8 cellular contexts compared by ENCODE assay signal in genomic region chr3:52245322-52246263, GRCh38. TPM values are rescaled to one million over a fixed set of nuclear protein-coding genes. Genes with fewer than 3 reads are reported as not detected.
DNase-seq lines count a peak whose midpoint lies in the region; ATAC-seq and TF ChIP-seq lines count a peak whose summit lies in the region.

A gene with protein sequence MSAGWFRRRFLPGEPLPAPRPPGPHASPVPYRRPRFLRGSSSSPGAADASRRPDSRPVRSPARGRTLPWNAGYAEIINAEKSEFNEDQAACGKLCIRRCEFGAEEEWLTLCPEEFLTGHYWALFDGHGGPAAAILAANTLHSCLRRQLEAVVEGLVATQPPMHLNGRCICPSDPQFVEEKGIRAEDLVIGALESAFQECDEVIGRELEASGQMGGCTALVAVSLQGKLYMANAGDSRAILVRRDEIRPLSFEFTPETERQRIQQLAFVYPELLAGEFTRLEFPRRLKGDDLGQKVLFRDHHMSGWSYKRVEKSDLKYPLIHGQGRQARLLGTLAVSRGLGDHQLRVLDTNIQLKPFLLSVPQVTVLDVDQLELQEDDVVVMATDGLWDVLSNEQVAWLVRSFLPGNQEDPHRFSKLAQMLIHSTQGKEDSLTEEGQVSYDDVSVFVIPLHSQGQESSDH (plus strand): TSS chr3:52245759. CDS start chr3:52245825, 66 bp downstream.

- peaks cover 60 to 70% of the 10 kb centered on the region in 2 donors for H3K4me1 Mint-ChIP-seq in natural killer cell treated with Interleukin-12 subunit alpha and Interleukin-12 subunit beta and Interleukin-15 and Interleukin-18, amount 100 ng/mL, for 72 hours (ENCODE audit: low read depth in 2 of 2)

- peak within 1 kb of the TSS; percentile 90 to 92 for H3K27ac Mint-ChIP-seq in natural killer cell treated with Interleukin-12 subunit alpha and Interleukin-12 subunit beta and Interleukin-15 and Interleukin-18, amount 100 ng/mL, for 72 hours

- no peaks in the 10 kb centered on the region for H3K36me3 Mint-ChIP-seq in natural killer cell treated with Interleukin-12 subunit alpha and Interleukin-12 subunit beta and Interleukin-15 and Interleukin-18, amount 100 ng/mL, for 72 hours

- peak; percentile 74 to 81 for ATAC-seq in natural killer cell treated with Interleukin-12 subunit alpha and Interleukin-12 subunit beta and Interleukin-15 and Interleukin-18, amount 100 ng/mL, for 72 hours
- ATAC-seq in HG03280 (IDR thresholded peaks at IDR 0.05; ENCODE audit: unreplicated experiment) = no peak

- no peaks in the 10 kb centered on the region for H3K9me3 ChIP-seq in uterus

- no peaks in the 10 kb centered on the region for H3K36me3 ChIP-seq in uterus

- H3K4me1 ChIP-seq in uterus = no peaks in the 10 kb centered on the region

- H3K27me3 ChIP-seq in uterus = no peaks in the 10 kb centered on the region

- H3K4me3 Mint-ChIP-seq in natural killer cell treated with Interleukin-12 subunit alpha and Interleukin-12 subunit beta and Interleukin-15 and Interleukin-18, amount 100 ng/mL, for 72 hours = peak within 1 kb of the TSS; percentile 82

- intact Hi-C loops in uterus (cut with DNase I; ENCODE audit: low total_unique reads) = no loop called here

- H3K27ac ChIP-seq in uterus = peak within 1 kb of the TSS; percentile 80 to 92

- H3K9me3 Mint-ChIP-seq in natural killer cell treated with Interleukin-12 subunit alpha and Interleukin-12 subunit beta and Interleukin-15 and Interleukin-18, amount 100 ng/mL, for 72 hours = no peaks in the 10 kb centered on the region

- peak in 1 of 4 experiments; percentile 15 for TF ChIP-seq CTCF in uterus (IDR thresholded peaks at IDR 0.05)

- DNase-seq in NCI-H2196 (lab: John Stamatoyannopoulos, UW; ENCODE audit: unreplicated experiment) (peak; percentile 29), NCI-H2196 treated with DMSO at 0.1 percent for 48 hours (lab: John Stamatoyannopoulos, UW; ENCODE audit: unreplicated experiment) (no peak), NCI-H460 (ENCODE audit: extremely low read depth, low read depth) (no peak), fibroblast of peridontal ligament (ENCODE audit: extremely low read depth) (peak; percentile 30), uterus (peak; percentile 55 to 59)
- DNase-seq in activated T-helper 9 cell treated with anti-CD3 and anti-CD28 coated beads, Interleukin-2, amount 50 U/mL, for 16 hours (ENCODE audit: low read depth) = peak; percentile 54
- peak; percentile 81 for DNase-seq in natural killer cell treated with Interleukin-12 subunit alpha and Interleukin-12 subunit beta and Interleukin-15 and Interleukin-18, amount 100 ng/mL, for 72 hours (ENCODE audit: low spot score)

- H3K4me3 ChIP-seq in uterus = peak within 1 kb of the TSS; percentile 32 to 62

- no peaks in the 10 kb centered on the region for H3K27me3 Mint-ChIP-seq in natural killer cell treated with Interleukin-12 subunit alpha and Interleukin-12 subunit beta and Interleukin-15 and Interleukin-18, amount 100 ng/mL, for 72 hours

- TF ChIP-seq POLR2A in uterus (IDR thresholded peaks at IDR 0.05) = peak in 1 of 2 donors; percentile 46

RNA-seq across cellular contexts. Expression of the gene that starts here (rescaled TPM):
- total RNA-seq in NCI-H460 (2014; rRNA removed; shearing (Covaris generic)) = 11.1 and 13.9 TPM in 2 replicates
- polyA plus RNA-seq in NCI-H460 (2014; cell fraction: nucleus; rRNA removed) = 22.9 and 23.0 TPM in 2 replicates
- total RNA-seq in natural killer cell treated with Interleukin-12 subunit alpha and Interleukin-12 subunit beta and Interleukin-15 and Interleukin-18, amount 100 ng/mL, for 72 hours = 10 to 100 TPM; 45.7 to 47.7 TPM
- 10 to 100 TPM; 23.9 to 32.3 (median 31.5) TPM for total RNA-seq in uterus

Comparison
In these comparisons a context has a peak if more than half of its experiments do, and no peak if none do; other contexts are left out.
1. DNase-seq: peak in NCI-H2196 (single experiment), activated T-helper 9 cell treated with anti-CD3 and anti-CD28 coated beads, Interleukin-2, amount 50 U/mL, for 16 hours (single experiment), fibroblast of peridontal ligament (single experiment), natural killer cell treated with Interleukin-12 subunit alpha and Interleukin-12 subunit beta and Interleukin-15 and Interleukin-18, amount 100 ng/mL, for 72 hours (single experiment) and uterus (2 of 2); none in NCI-H2196 treated with DMSO at 0.1 percent for 48 hours (single experiment) and NCI-H460 (single experiment).